In genomic region chr6:29762781-29763214, GRCh38 we compare ENCODE assay signal across 22 cellular contexts. TPM values are rescaled to one million over a fixed set of nuclear protein-coding genes. Genes with fewer than 3 reads are reported as not detected.
A peak's percentile ranks its signal among the peaks of the same experiment; 100 is the strongest.
DNase-seq lines count a peak whose midpoint lies in the region; ATAC-seq and TF ChIP-seq lines count a peak whose summit lies in the region.
"Had no signal": no experiment of that assay in that cellular context is flagged by ENCODE, and none has a peak within 500 bp of the region (broad histone marks: within the 10 kb centered on the region; RNA-seq: fewer than 3 reads in every experiment).

No MANE protein-coding gene starts in this region.

- H3K27ac ChIP-seq in left ventricle myocardium inferior (replicated peaks) = no peak overlapping the region
- H3K27ac ChIP-seq in upper lobe of right lung = no peak overlapping the region

- no peaks in the 10 kb centered on the region for H3K9me3 Mint-ChIP-seq in chondrocyte (ENCODE audit: low read depth)
- H3K9me3 Mint-ChIP-seq: CD4-positive, alpha-beta memory T cell; stimulated activated naive CD8-positive, alpha-beta T cell treated with anti-CD3 and anti-CD28 coated beads, Interleukin-15, Interleukin-2, amounts not matched to agents 100 ng/mL and 50 ng/mL, for 24 hours had no signal

- H3K9me3 ChIP-seq in left ventricle myocardium inferior (replicated peaks) (no peaks in the 10 kb centered on the region), upper lobe of right lung (no peaks in the 10 kb centered on the region)

- no peaks in the 10 kb centered on the region for H3K36me3 ChIP-seq in left ventricle myocardium inferior
- no peaks in the 10 kb centered on the region for H3K36me3 ChIP-seq in kidney epithelial cell (ENCODE audit: control insufficient read depth, insufficient read depth, low read length)
- no peaks in the 10 kb centered on the region for H3K36me3 ChIP-seq in upper lobe of right lung

- ATAC-seq in Right ventricle myocardium superior (ENCODE audit: poor library complexity) (peak; percentile 22), upper lobe of right lung (peak; percentile 58)
- ATAC-seq: K562, left colon, Panc1 had no signal

- TF ChIP-seq CTCF in left ventricle myocardium inferior (IDR thresholded peaks at IDR 0.05; ENCODE audit: borderline replicate concordance) = no peak
- TF ChIP-seq CTCF in chondrocyte (IDR thresholded peaks at IDR 0.05) = no peak
- TF ChIP-seq CTCF in kidney epithelial cell (IDR thresholded peaks at IDR 0.05; ENCODE audit: insufficient read depth, low read length, poor library complexity, severe bottlenecking) = no peak
- TF ChIP-seq CTCF in upper lobe of right lung (IDR thresholded peaks at IDR 0.05) = no peak

- H3K4me3 Mint-ChIP-seq in chondrocyte (ENCODE audit: unreplicated experiment) = no peak overlapping the region
- H3K4me3 Mint-ChIP-seq: activated CD4-positive, alpha-beta T cell treated with anti-CD3 and anti-CD28 coated beads for 36 hours; CD4-positive, alpha-beta memory T cell; stimulated activated naive CD8-positive, alpha-beta T cell treated with anti-CD3 and anti-CD28 coated beads, Interleukin-15, Interleukin-2, amounts not matched to agents 100 ng/mL and 50 ng/mL, for 24 hours had no signal

- peaks cover 7% of the 10 kb centered on the region for H3K27me3 Mint-ChIP-seq in chondrocyte (ENCODE audit: low read depth)
- H3K27me3 Mint-ChIP-seq: CD4-positive, alpha-beta memory T cell had no signal

- intact Hi-C loops in Right ventricle myocardium superior (cut with DNase I) (no loop called here), left ventricle myocardium inferior (cut with micrococcal nuclease) (no loop called here), upper lobe of right lung (cut with DNase I) (no loop called here)

- peak overlapping the region; percentile 90 for H3K27ac Mint-ChIP-seq in chondrocyte (ENCODE audit: unreplicated experiment)
- H3K27ac Mint-ChIP-seq: activated CD4-positive, alpha-beta T cell treated with anti-CD3 and anti-CD28 coated beads for 36 hours; stimulated activated naive CD8-positive, alpha-beta T cell treated with anti-CD3 and anti-CD28 coated beads, Interleukin-15, Interleukin-2, amounts not matched to agents 100 ng/mL and 50 ng/mL, for 24 hours had no signal

- DNase-seq in Right ventricle myocardium superior (no peak), left ventricle myocardium inferior (no peak), chondrocyte (ENCODE audit: low spot score) (no peak), kidney epithelial cell (ENCODE audit: low read depth) (peak; percentile 56), upper lobe of right lung (no peak), globus pallidus (ENCODE audit: low spot score) (no peak), COR-L47 (lab: John Stamatoyannopoulos, UW) (no peak), NCI-H2029 (lab: John Stamatoyannopoulos, UW) (no peak)
- DNase-seq: activated gamma-delta T cell; caudate nucleus; CD4-positive, alpha-beta memory T cell; effector CD8-positive, alpha-beta T cell; left colon; NCI-H1048; NCI-H748 treated with DMSO at 0.1 percent for 48 hours; occipital lobe; stimulated activated CD4-positive, alpha-beta T cell treated with anti-CD3 and anti-CD28 coated beads, Interleukin-2, amount 100 ng/mL, for 24 hours; trophoblast cell had no signal

- H3K4me1 ChIP-seq in left ventricle myocardium inferior (no peaks in the 10 kb centered on the region), upper lobe of right lung (peaks cover 4% of the 10 kb centered on the region)

- H3K4me3 ChIP-seq in left ventricle myocardium inferior (no peak overlapping the region), kidney epithelial cell (ENCODE audit: low read depth, low read length) (no peak overlapping the region), upper lobe of right lung (no peak overlapping the region)
- H3K4me3 ChIP-seq: K562 had no signal

- H3K27me3 ChIP-seq in left ventricle myocardium inferior (ENCODE audit: low read depth) = no peaks in the 10 kb centered on the region
- H3K27me3 ChIP-seq in kidney epithelial cell (ENCODE audit: control insufficient read depth, insufficient read depth, low read length) = no peaks in the 10 kb centered on the region
- H3K27me3 ChIP-seq in upper lobe of right lung = no peaks in the 10 kb centered on the region

- peaks cover 35% of the 10 kb centered on the region for H3K4me1 Mint-ChIP-seq in chondrocyte (ENCODE audit: low read depth)

- no peaks in the 10 kb centered on the region for H3K36me3 Mint-ChIP-seq in chondrocyte (ENCODE audit: low read depth)
- H3K36me3 Mint-ChIP-seq: CD4-positive, alpha-beta memory T cell had no signal

RNA-seq across cellular contexts. Expression of gene HLA-F, which starts 39.6 kb away (rescaled TPM):
- total RNA-seq in Right ventricle myocardium superior = 27.2 TPM
- 29.4 TPM for total RNA-seq in left ventricle myocardium inferior
- 5.1 to 6.6 TPM (median 6.4 TPM) in 3 replicates for total RNA-seq in chondrocyte
- total RNA-seq in kidney epithelial cell = 9.0 TPM in 2 replicates
- 157 TPM for total RNA-seq in upper lobe of right lung
